16 cellular contexts compared by ENCODE assay signal in the genomic region with DNA sequence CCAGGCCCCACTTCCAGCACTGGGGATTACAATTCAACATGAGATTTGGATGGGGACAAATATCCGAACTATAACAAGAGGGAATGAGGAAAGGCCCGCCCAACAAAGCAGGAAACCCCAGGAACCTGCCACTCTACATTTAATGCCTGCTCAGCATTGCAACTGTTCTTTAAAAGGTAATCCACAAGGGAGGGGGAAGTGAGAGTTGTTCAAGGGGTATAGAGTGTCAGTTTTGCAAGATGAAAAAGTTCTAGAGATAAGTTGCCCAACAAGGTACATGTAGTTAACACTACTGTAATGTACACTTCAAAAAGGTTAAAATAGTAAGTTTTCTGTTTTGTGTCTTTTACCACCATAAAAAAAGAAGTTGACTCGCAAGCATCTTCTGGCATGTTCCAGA.
DNase-seq lines count a peak whose midpoint lies in the region; ATAC-seq lines count a peak whose summit lies in the region.
"Had no signal": no experiment of that assay in that cellular context is flagged by ENCODE, and none has a peak within 500 bp of the region (broad histone marks: within the 10 kb centered on the region; RNA-seq: fewer than 3 reads in every experiment).

No MANE protein-coding gene starts in this region.

- DNase-seq in T-helper 17 cell (no peak), OCI-M1 (lab: John Stamatoyannopoulos, UW) (no peak)
- no peak for DNase-seq in stimulated activated CD4-positive, alpha-beta T cell treated with anti-CD3 and anti-CD28 coated beads, Interleukin-4, amount 100 ng/mL, for 24 hours
- DNase-seq: esophagus squamous epithelium, heart left ventricle, KBM-7, NCI-H1436 treated with DMSO at 0.1 percent for 48 hours, NCI-H2227 treated with DMSO at 0.1 percent for 48 hours, SK-N-SH had no signal

- H3K27me3 ChIP-seq in BLaER1 treated with 17β-estradiol and CSF1 and Interleukin-3, amounts not matched to agents 10 nM and 100 nM = peaks cover 0 to 79% (median 0%) of the 10 kb centered on the region in 11 experiments; a peak in 10 of 22 replicates
- H3K27me3 ChIP-seq: esophagus squamous epithelium, heart left ventricle, neural progenitor cell had no signal

- peaks cover 15 to 21% (median 20%) of the 10 kb centered on the region in 10 experiments for H3K4me1 ChIP-seq in BLaER1 treated with 17β-estradiol and CSF1 and Interleukin-3, amounts not matched to agents 10 nM and 100 nM
- H3K4me1 ChIP-seq: esophagus squamous epithelium had no signal

- peaks cover 10% of the 10 kb centered on the region for H3K4me1 Mint-ChIP-seq in T-helper 17 cell

- H3K9ac ChIP-seq in BLaER1 treated with 17β-estradiol and CSF1 and Interleukin-3, amounts not matched to agents 10 nM and 100 nM = no peak overlapping the region
- H3K9ac ChIP-seq: neural progenitor cell, SK-N-SH had no signal

- H3K36me3 Mint-ChIP-seq in T-helper 17 cell (ENCODE audit: low read depth) = no peaks in the 10 kb centered on the region

- H3K36me3 ChIP-seq in BLaER1 treated with 17β-estradiol and CSF1 and Interleukin-3, amounts not matched to agents 10 nM and 100 nM = peaks cover 0 to 9% (median 4%) of the 10 kb centered on the region in 11 experiments; a peak in 3 of 22 replicates
- H3K36me3 ChIP-seq: esophagus squamous epithelium, heart left ventricle, neural progenitor cell had no signal

- peaks cover 31 to 42% (median 34%) of the 10 kb centered on the region in 11 experiments for H3K9me3 ChIP-seq in BLaER1 treated with 17β-estradiol and CSF1 and Interleukin-3, amounts not matched to agents 10 nM and 100 nM (replicated peaks in 1 of 11)
- H3K9me3 ChIP-seq in T-helper 17 cell (ENCODE audit: control insufficient read depth, low read length, poor library complexity, severe bottlenecking) = peaks cover 2% of the 10 kb centered on the region
- H3K9me3 ChIP-seq: SK-N-SH had no signal

- H3K4me2 ChIP-seq in BLaER1 treated with 17β-estradiol and CSF1 and Interleukin-3, amounts not matched to agents 10 nM and 100 nM = peak overlapping the region; percentile 55 to 83 (median 66)
- H3K4me2 ChIP-seq: neural progenitor cell, SK-N-SH had no signal

- H3K27me3 Mint-ChIP-seq in T-helper 17 cell = no peaks in the 10 kb centered on the region

- H3K27ac Mint-ChIP-seq in T-helper 17 cell = peak overlapping the region; percentile 72
- H3K27ac Mint-ChIP-seq: neural progenitor cell had no signal

- peaks cover 0 to 5% (median 0%) of the 10 kb centered on the region in 11 experiments; a peak in 2 of 22 replicates for H4K20me1 ChIP-seq in BLaER1 treated with 17β-estradiol and CSF1 and Interleukin-3, amounts not matched to agents 10 nM and 100 nM

- H3K4me3 ChIP-seq in BLaER1 treated with 17β-estradiol and CSF1 and Interleukin-3, amounts not matched to agents 10 nM and 100 nM = no peak overlapping the region
- H3K4me3 ChIP-seq: esophagus squamous epithelium, heart left ventricle, neural progenitor cell had no signal

- H3K4me3 Mint-ChIP-seq in T-helper 17 cell = peak overlapping the region; percentile 82
- H3K4me3 Mint-ChIP-seq: neural progenitor cell had no signal

- H3K27ac ChIP-seq in BLaER1 treated with 17β-estradiol and CSF1 and Interleukin-3, amounts not matched to agents 10 nM and 100 nM = peak overlapping the region in 4 of 11 experiments; percentile 10 to 57 (median 30); a peak in 5 of 22 replicates
- H3K27ac ChIP-seq: esophagus squamous epithelium, heart left ventricle, neural progenitor cell had no signal

- ATAC-seq in GM18511 (IDR thresholded peaks at IDR 0.05; ENCODE audit: unreplicated experiment) = peak; percentile 40
- ATAC-seq in HG03432 (IDR thresholded peaks at IDR 0.05; ENCODE audit: unreplicated experiment) = peak; percentile 37
- ATAC-seq in T-helper 17 cell = no peak
- no peak for ATAC-seq in GM21825 (IDR thresholded peaks at IDR 0.05; ENCODE audit: unreplicated experiment)
- no peak for ATAC-seq in GM19397 (IDR thresholded peaks at IDR 0.05; ENCODE audit: unreplicated experiment)
- ATAC-seq: HCT116, heart left ventricle had no signal

Comparison
In these comparisons a context has a peak if more than half of its experiments do, and no peak if none do; other contexts are left out.
1. ATAC-seq: peak in GM18511 (single experiment) and HG03432 (single experiment); none in T-helper 17 cell (single experiment), GM21825 (single experiment) and GM19397 (single experiment).